Comparison of ENCODE assay signal across 1 cellular context in the genomic region with DNA sequence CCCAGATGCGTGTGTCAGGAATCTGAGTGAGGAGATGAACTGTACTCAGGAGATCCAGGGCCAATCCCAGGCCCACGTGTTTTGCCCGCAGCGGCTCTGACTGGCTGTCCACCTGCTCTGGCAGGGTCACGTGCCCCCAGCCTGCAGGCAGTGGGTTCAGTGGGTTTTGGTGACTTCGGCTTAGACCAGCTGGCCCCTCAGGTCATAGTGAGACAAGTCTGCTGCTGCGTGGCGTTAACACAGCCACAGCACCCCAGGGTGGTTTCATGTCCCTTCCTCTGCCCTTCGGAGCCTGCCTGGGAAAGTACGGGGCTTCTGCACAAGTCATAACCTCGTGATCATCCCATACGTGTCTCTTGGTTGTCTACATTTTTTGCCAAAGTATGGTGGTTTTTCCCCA.
TF ChIP-seq lines count a peak whose summit lies in the region.

No MANE protein-coding gene starts in this region.

TF ChIP-seq in IMR-90, 13 proteins besides CTCF, POLR2A, EP300 and RAD21 (continued from another document):
- TF ChIP-seq, protein P1, sequence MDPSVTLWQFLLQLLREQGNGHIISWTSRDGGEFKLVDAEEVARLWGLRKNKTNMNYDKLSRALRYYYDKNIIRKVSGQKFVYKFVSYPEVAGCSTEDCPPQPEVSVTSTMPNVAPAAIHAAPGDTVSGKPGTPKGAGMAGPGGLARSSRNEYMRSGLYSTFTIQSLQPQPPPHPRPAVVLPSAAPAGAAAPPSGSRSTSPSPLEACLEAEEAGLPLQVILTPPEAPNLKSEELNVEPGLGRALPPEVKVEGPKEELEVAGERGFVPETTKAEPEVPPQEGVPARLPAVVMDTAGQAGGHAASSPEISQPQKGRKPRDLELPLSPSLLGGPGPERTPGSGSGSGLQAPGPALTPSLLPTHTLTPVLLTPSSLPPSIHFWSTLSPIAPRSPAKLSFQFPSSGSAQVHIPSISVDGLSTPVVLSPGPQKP (IDR thresholded peaks at IDR 0.05; ENCODE audit: borderline replicate concordance, low read depth, low read length) = no peak
- no peak for TF ChIP-seq MAFK (IDR thresholded peaks at IDR 0.05; ENCODE audit: low read depth, low read length)
- TF ChIP-seq BHLHE40 (IDR thresholded peaks at IDR 0.05; ENCODE audit: low read depth, low read length) = no peak
- no peak for TF ChIP-seq NFE2L2 (IDR thresholded peaks at IDR 0.05; ENCODE audit: low read depth, low read length)
- no peak for TF ChIP-seq MAZ (IDR thresholded peaks at IDR 0.05; ENCODE audit: borderline replicate concordance, low read depth, low read length)
- no peak for TF ChIP-seq CHD1 (IDR thresholded peaks at IDR 0.05; ENCODE audit: low read depth, low read length)
- TF ChIP-seq FOS (IDR thresholded peaks at IDR 0.05; ENCODE audit: low read depth, low read length) = no peak
